In genomic region chr5:98319299-98320011, GRCh38 we compare ENCODE assay signal across 21 cellular contexts.
DNase-seq lines count a peak whose midpoint lies in the region; ATAC-seq, FAIRE-seq and TF ChIP-seq lines count a peak whose summit lies in the region.
"Had no signal": no experiment of that assay in that cellular context is flagged by ENCODE, and none has a peak within 500 bp of the region (broad histone marks: within the 10 kb centered on the region; RNA-seq: fewer than 3 reads in every experiment).

No MANE protein-coding gene starts in this region.

- WGBS in H1 (ENCODE audit: extremely low coverage in 1 of 2, insufficient coverage in 1 of 2, insufficient read length in 1 of 2, insufficient replicate concordance in 2 of 2, low coverage in 1 of 2, low lambda C conversion rate in 2 of 2, missing lambda C conversion rate in 1 of 2), 2 experiments, result 66% methylated on average over 7 of the region's 7 CpGs; no CpG with 5 or more reads in 1 of the 2 experiments
- no CpG with 5 or more reads among the region's 7 CpGs for WGBS in neuronal stem cell (ENCODE audit: extremely low coverage in 2 of 2, insufficient read length in 2 of 2, insufficient replicate concordance in 1 of 2), 2 donors

- H3K27ac ChIP-seq in SJCRH30, result peak overlapping the region; percentile 42
- no peak overlapping the region for H3K27ac ChIP-seq in H1 (ENCODE audit: low read depth, low read length)
- H3K27ac ChIP-seq in neuronal stem cell (replicated peaks; ENCODE audit: low read length), result no peak overlapping the region
- H3K27ac ChIP-seq: 22Rv1, A549, C4-2B had no signal

- H3K9me3 Mint-ChIP-seq in activated CD4-positive, alpha-beta T cell treated with anti-CD3 and anti-CD28 coated beads for 36 hours (ENCODE audit: low read depth), result no peaks in the 10 kb centered on the region
- no peaks in the 10 kb centered on the region for H3K9me3 Mint-ChIP-seq in activated CD4-positive, alpha-beta T cell treated with anti-CD3 and anti-CD28 coated beads, Interleukin-2, amount 10 ng/mL, durations not matched to agents 7 days and 5 days
- H3K9me3 Mint-ChIP-seq: CD4-positive, alpha-beta T cell; HFFc6; IgD-negative memory B cell had no signal

- FAIRE-seq in H1 (lab: Jason Lieb, UNC), result no peak
- no peak for FAIRE-seq in GM19239 (lab: Jason Lieb, UNC)
- FAIRE-seq: A549, D721Med, G401.6, HTR-8/SVneo had no signal

- H3K4me1 ChIP-seq in SJCRH30 (peaks cover 34% of the 10 kb centered on the region), H1 (replicated peaks in 1 of 4; ENCODE audit: control insufficient read depth in 3 of 4, insufficient read depth in 4 of 4, low read length in 3 of 4) (peaks cover 0 to 5% (median 2%) of the 10 kb centered on the region in 4 experiments; a peak in 3 of 7 replicates), neuronal stem cell (ENCODE audit: control insufficient read depth in 2 of 2, insufficient read depth in 1 of 2, low read depth in 1 of 2, low read length in 2 of 2) (peaks cover 0 to 12% of the 10 kb centered on the region in 2 donors)
- H3K4me1 ChIP-seq: A549, Caco-2 had no signal

- no peaks in the 10 kb centered on the region for H3K27me3 Mint-ChIP-seq in activated CD4-positive, alpha-beta T cell treated with anti-CD3 and anti-CD28 coated beads for 36 hours
- H3K27me3 Mint-ChIP-seq in activated CD4-positive, alpha-beta T cell treated with anti-CD3 and anti-CD28 coated beads, Interleukin-2, amount 10 ng/mL, durations not matched to agents 7 days and 5 days, result peaks cover 2% of the 10 kb centered on the region
- H3K27me3 Mint-ChIP-seq: CD4-positive, alpha-beta T cell; IgD-negative memory B cell had no signal

- H3K27me3 ChIP-seq in SJCRH30, result no peaks in the 10 kb centered on the region
- no peaks in the 10 kb centered on the region for H3K27me3 ChIP-seq in H1 (replicated peaks in 1 of 4; ENCODE audit: control insufficient read depth in 3 of 4, extremely low read depth in 1 of 4, insufficient read depth in 3 of 4, low read length in 3 of 4)
- H3K27me3 ChIP-seq in neuronal stem cell (ENCODE audit: control insufficient read depth in 3 of 3, insufficient read depth in 3 of 3, low read depth in 1 of 3, low read length in 3 of 3), result no peaks in the 10 kb centered on the region

- CTCF ChIA-PET in activated CD4-positive, alpha-beta T cell treated with anti-CD3 and anti-CD28 coated beads for 36 hours (lab: Charles Lee), result interaction anchor here (1.6 kb wide), 1 partner anchor 16 kb away, joined by 3 read pairs; no protein-coding TSS in a partner anchor
- CTCF ChIA-PET in activated CD4-positive, alpha-beta T cell treated with anti-CD3 and anti-CD28 coated beads, Interleukin-2, amount 10 ng/mL, durations not matched to agents 7 days and 5 days (lab: Charles Lee), result interaction anchor here (0.6 to 1.4 kb wide), 2 partner anchors 16 to 674 kb away, joined by 3 read pairs; no protein-coding TSS in a partner anchor
- CTCF ChIA-PET in H1 (lab: Charles Lee; ENCODE audit: partially characterized antibody), result interaction anchor here (0.6 to 1.1 kb wide), 6 partner anchors 21 to 512 kb away, joined by 3 to 4 read pairs (median 3); no protein-coding TSS in a partner anchor

- H3K9me3 ChIP-seq in SJCRH30 (replicated peaks) (no peaks in the 10 kb centered on the region), H1 (ENCODE audit: insufficient read depth in 2 of 2, low read depth in 1 of 2, low read length in 1 of 2) (no peaks in the 10 kb centered on the region), neuronal stem cell (replicated peaks in 1 of 2; ENCODE audit: control insufficient read depth in 2 of 2, insufficient read depth in 1 of 2, low read depth in 1 of 2, low read length in 2 of 2) (no peaks in the 10 kb centered on the region)
- H3K9me3 ChIP-seq: A549, Caco-2 had no signal

- no peak overlapping the region for H3K4me3 ChIP-seq in SJCRH30
- no peak overlapping the region for H3K4me3 ChIP-seq in H1 (ENCODE audit: extremely low read depth in 1 of 4, insufficient read depth in 2 of 4, low read depth in 3 of 4, low read length in 4 of 4)
- no peak overlapping the region for H3K4me3 ChIP-seq in neuronal stem cell (ENCODE audit: low read length in 2 of 2)
- H3K4me3 ChIP-seq: A549 had no signal

- H2BK15ac ChIP-seq in H1 (ENCODE audit: low read length), result no peak overlapping the region
- no peak overlapping the region for H2BK15ac ChIP-seq in neuronal stem cell (ENCODE audit: low read length)

- H3K4ac ChIP-seq in H1 (replicated peaks; ENCODE audit: insufficient read length, low read depth, low read length) (no peak overlapping the region), neuronal stem cell (ENCODE audit: low read length) (no peak overlapping the region)

- H3K27ac Mint-ChIP-seq in activated CD4-positive, alpha-beta T cell treated with anti-CD3 and anti-CD28 coated beads for 36 hours, result no peak overlapping the region
- H3K27ac Mint-ChIP-seq in activated CD4-positive, alpha-beta T cell treated with anti-CD3 and anti-CD28 coated beads, Interleukin-2, amount 10 ng/mL, durations not matched to agents 7 days and 5 days, result no peak overlapping the region
- H3K27ac Mint-ChIP-seq: CD4-positive, alpha-beta T cell; HFFc6; IgD-negative memory B cell had no signal

- no peak overlapping the region for H2BK20ac ChIP-seq in H1 (ENCODE audit: low read length)

- H3K79me2 ChIP-seq in H1 (ENCODE audit: control insufficient read depth in 1 of 2, insufficient read depth in 2 of 2, low read length in 2 of 2), result no peaks in the 10 kb centered on the region

- H4K91ac ChIP-seq in H1 (replicated peaks; ENCODE audit: insufficient read length, low read length), result no peak overlapping the region
- H4K91ac ChIP-seq in neuronal stem cell (ENCODE audit: low read depth, low read length, poor library complexity), result no peak overlapping the region

- H3K14ac ChIP-seq in H1 (ENCODE audit: insufficient read length) (no peak overlapping the region), neuronal stem cell (ENCODE audit: low read length) (no peak overlapping the region)

- no peak overlapping the region for H3K18ac ChIP-seq in H1 (ENCODE audit: extremely low read depth, low read length)
- no peak overlapping the region for H3K18ac ChIP-seq in neuronal stem cell (ENCODE audit: low read length)

- no peaks in the 10 kb centered on the region for H3K23me2 ChIP-seq in H1 (ENCODE audit: low read depth, low read length)

- H3K9ac ChIP-seq in H1 (replicated peaks in 1 of 4; ENCODE audit: extremely low read depth in 1 of 4, low read depth in 3 of 4, low read length in 3 of 4), result no peak overlapping the region
- no peak overlapping the region for H3K9ac ChIP-seq in neuronal stem cell (ENCODE audit: low read depth, low read length, poor library complexity)

- no peak for TF ChIP-seq POLR2A in H1 (IDR thresholded peaks at IDR 0.05; ENCODE audit: control extremely low read depth in 1 of 2, low read depth in 2 of 2, low read length in 2 of 2)

- H3K36me3 ChIP-seq in SJCRH30, result no peaks in the 10 kb centered on the region
- H3K36me3 ChIP-seq in H1 (ENCODE audit: control insufficient read depth in 2 of 4, insufficient read depth in 4 of 4, low read length in 3 of 4), result no peaks in the 10 kb centered on the region
- no peaks in the 10 kb centered on the region for H3K36me3 ChIP-seq in neuronal stem cell (replicated peaks in 1 of 2; ENCODE audit: control insufficient read depth in 2 of 2, insufficient read depth in 2 of 2, low read length in 2 of 2)

- no peak overlapping the region for H3K4me3 Mint-ChIP-seq in activated CD4-positive, alpha-beta T cell treated with anti-CD3 and anti-CD28 coated beads for 36 hours
- no peak overlapping the region for H3K4me3 Mint-ChIP-seq in activated CD4-positive, alpha-beta T cell treated with anti-CD3 and anti-CD28 coated beads, Interleukin-2, amount 10 ng/mL, durations not matched to agents 7 days and 5 days
- H3K4me3 Mint-ChIP-seq: CD4-positive, alpha-beta T cell; HFFc6; IgD-negative memory B cell had no signal

- H2BK120ac ChIP-seq in H1 (replicated peaks; ENCODE audit: low read depth, low read length) (no peak overlapping the region), neuronal stem cell (ENCODE audit: low read depth, low read length) (no peak overlapping the region)

- no peak overlapping the region for H4K5ac ChIP-seq in H1 (ENCODE audit: insufficient read length, low read depth, low read length)

- POLR2A ChIA-PET in activated CD4-positive, alpha-beta T cell treated with anti-CD3 and anti-CD28 coated beads for 36 hours (lab: Charles Lee), result interaction anchor here (0.6 kb wide), 1 partner anchor 1437 kb away, joined by 3 read pairs; no protein-coding TSS in a partner anchor
- POLR2A ChIA-PET in activated CD4-positive, alpha-beta T cell treated with anti-CD3 and anti-CD28 coated beads, Interleukin-2, amount 10 ng/mL, durations not matched to agents 7 days and 5 days (lab: Charles Lee), result no interaction called here
- POLR2A ChIA-PET in H1 (lab: Charles Lee; ENCODE audit: partially characterized antibody), result no interaction called here

- no peak for DNase-seq in activated CD4-positive, alpha-beta T cell treated with anti-CD3 and anti-CD28 coated beads for 36 hours
- no peak for DNase-seq in activated CD4-positive, alpha-beta T cell treated with anti-CD3 and anti-CD28 coated beads, Interleukin-2, amount 10 ng/mL, durations not matched to agents 7 days and 5 days
- DNase-seq in SJCRH30 (no peak), H1 (ENCODE audit: low read depth in 1 of 2, low spot score in 2 of 2) (no peak), neuronal stem cell (ENCODE audit: low spot score) (no peak), GM19239 (ENCODE audit: insufficient read length, low spot score) (no peak)
- no peak for DNase-seq in activated naive CD4-positive, alpha-beta T cell (lab: John Stamatoyannopoulos, UW)
- DNase-seq: AML-193; Caco-2; CD4-positive, alpha-beta T cell; H7; HFFc6 had no signal

- H3K4me2 ChIP-seq in H1 (ENCODE audit: insufficient read depth in 1 of 2, low read depth in 2 of 2, low read length in 2 of 2) (no peak overlapping the region), neuronal stem cell (ENCODE audit: insufficient read depth, low read length, poor library complexity, severe bottlenecking) (no peak overlapping the region)
- H3K4me2 ChIP-seq: A549 had no signal

- H3K56ac ChIP-seq in H1 (replicated peaks; ENCODE audit: insufficient read length, low read depth, low read length), result no peak overlapping the region

- H3K79me1 ChIP-seq in H1 (ENCODE audit: low read depth, low read length) (no peaks in the 10 kb centered on the region), neuronal stem cell (ENCODE audit: low read depth, low read length) (no peaks in the 10 kb centered on the region)

- TF ChIP-seq RAD21 in H1 (IDR thresholded peaks at IDR 0.05 in 1 of 2, conservative IDR thresholded peaks at IDR 0.05 in 1 of 2; ENCODE audit: low read depth in 2 of 2, low read length in 2 of 2), result no peak

- H2BK5ac ChIP-seq in H1 (ENCODE audit: low read depth, low read length) (no peak overlapping the region), neuronal stem cell (ENCODE audit: low read length) (no peak overlapping the region)

- no peaks in the 10 kb centered on the region for H4K20me1 ChIP-seq in H1 (replicated peaks in 1 of 2; ENCODE audit: control insufficient read depth in 1 of 2, insufficient read depth in 2 of 2, low read length in 2 of 2)

- H3K23ac ChIP-seq in H1 (ENCODE audit: insufficient read length) (no peak overlapping the region), neuronal stem cell (ENCODE audit: low read depth, low read length, poor library complexity) (no peak overlapping the region)

- no peak overlapping the region for H2AK5ac ChIP-seq in H1 (ENCODE audit: low read depth, low read length)
- H2AK5ac ChIP-seq in neuronal stem cell (ENCODE audit: low read depth, low read length), result no peak overlapping the region

- peak overlapping the region; percentile 46; the same call in 1 of the 2 replicates for H2BK12ac ChIP-seq in H1 (ENCODE audit: low read depth, low read length)
- H2BK12ac ChIP-seq in neuronal stem cell (ENCODE audit: low read length), result no peak overlapping the region

- H4K8ac ChIP-seq in H1 (ENCODE audit: extremely low read depth, insufficient read depth, low read length) (no peak overlapping the region), neuronal stem cell (ENCODE audit: low read depth, low read length) (no peak overlapping the region)

- no peak for TF ChIP-seq CTCF in H1 (IDR thresholded peaks at IDR 0.05; ENCODE audit: control extremely low read depth in 1 of 3, insufficient read depth in 1 of 3, low read depth in 1 of 3, low read length in 3 of 3)

- H3K4me1 Mint-ChIP-seq in activated CD4-positive, alpha-beta T cell treated with anti-CD3 and anti-CD28 coated beads for 36 hours, result no peaks in the 10 kb centered on the region
- no peaks in the 10 kb centered on the region for H3K4me1 Mint-ChIP-seq in activated CD4-positive, alpha-beta T cell treated with anti-CD3 and anti-CD28 coated beads, Interleukin-2, amount 10 ng/mL, durations not matched to agents 7 days and 5 days
- H3K4me1 Mint-ChIP-seq: IgD-negative memory B cell had no signal

- no peak for TF ChIP-seq EP300 in H1 (IDR thresholded peaks at IDR 0.05; ENCODE audit: borderline replicate concordance in 1 of 2, low read depth in 2 of 2, low read length in 2 of 2)

- intact Hi-C loops in activated CD4-positive, alpha-beta T cell treated with anti-CD3 and anti-CD28 coated beads for 36 hours (cut with DNase I, micrococcal nuclease), result no loop called here

- peak; percentile 57 for ATAC-seq in activated CD4-positive, alpha-beta T cell treated with anti-CD3 and anti-CD28 coated beads for 36 hours
- no peak for ATAC-seq in HG02623 (IDR thresholded peaks at IDR 0.05; ENCODE audit: unreplicated experiment)
- ATAC-seq: A549, HCT116 had no signal

- peak overlapping the region; percentile 61; the same call in 1 of the 2 replicates for H2AFZ ChIP-seq in H1 (ENCODE audit: low read length)
- H2AFZ ChIP-seq in neuronal stem cell (ENCODE audit: low read length), result peak overlapping the region; percentile 25

- H3K36me3 Mint-ChIP-seq in activated CD4-positive, alpha-beta T cell treated with anti-CD3 and anti-CD28 coated beads for 36 hours (ENCODE audit: low read depth), result no peaks in the 10 kb centered on the region
- H3K36me3 Mint-ChIP-seq in activated CD4-positive, alpha-beta T cell treated with anti-CD3 and anti-CD28 coated beads, Interleukin-2, amount 10 ng/mL, durations not matched to agents 7 days and 5 days (ENCODE audit: low read depth), result no peaks in the 10 kb centered on the region
- H3K36me3 Mint-ChIP-seq: IgD-negative memory B cell had no signal
